Comparison of ENCODE assay signal across 8 cellular contexts in genomic region chr19:44260343-44260681, GRCh38. TPM values are rescaled to one million over a fixed set of nuclear protein-coding genes. Genes with fewer than 3 reads are reported as not detected.
A peak's percentile ranks its signal among the peaks of the same experiment; 100 is the strongest.
DNase-seq lines count a peak whose midpoint lies in the region; ATAC-seq and TF ChIP-seq lines count a peak whose summit lies in the region.

No MANE protein-coding gene starts in this region.

- H3K27me3 Mint-ChIP-seq in naive B cell: no peaks in the 10 kb centered on the region

- H3K79me2 ChIP-seq in KMS-11 (ENCODE audit: insufficient read depth, low read depth): no peaks in the 10 kb centered on the region

- DNase-seq in effector memory CD4-positive, alpha-beta T cell: no peak
- DNase-seq in naive B cell (no peak), HuH-7 (ENCODE audit: low spot score) (no peak), MG63 (no peak)

- H3K9me3 ChIP-seq in BLaER1: peaks cover 28% of the 10 kb centered on the region
- H3K9me3 ChIP-seq in effector memory CD4-positive, alpha-beta T cell (ENCODE audit: control insufficient read depth, low read length): peaks cover 19% of the 10 kb centered on the region
- H3K9me3 ChIP-seq in MG63: peaks cover 23% of the 10 kb centered on the region

- peaks cover 6% of the 10 kb centered on the region; the same call in 1 of the 2 replicates for H3K36me3 ChIP-seq in BLaER1
- H3K36me3 ChIP-seq in KMS-11 (ENCODE audit: insufficient read depth): no peaks in the 10 kb centered on the region
- no peaks in the 10 kb centered on the region for H3K36me3 ChIP-seq in effector memory CD4-positive, alpha-beta T cell (ENCODE audit: control insufficient read depth, insufficient read depth, low read length)
- H3K36me3 ChIP-seq in MG63: no peaks in the 10 kb centered on the region

- no peaks in the 10 kb centered on the region for H3K27me3 ChIP-seq in BLaER1
- no peaks in the 10 kb centered on the region for H3K27me3 ChIP-seq in KMS-11 (ENCODE audit: insufficient read depth, low read depth)
- no peaks in the 10 kb centered on the region for H3K27me3 ChIP-seq in effector memory CD4-positive, alpha-beta T cell (replicated peaks; ENCODE audit: control insufficient read depth, insufficient read depth, low read length, poor library complexity, severe bottlenecking)
- no peaks in the 10 kb centered on the region; the same call in 1 of the 2 replicates for H3K27me3 ChIP-seq in MG63

- H4K20me1 ChIP-seq in BLaER1: no peaks in the 10 kb centered on the region
- no peaks in the 10 kb centered on the region for H4K20me1 ChIP-seq in KMS-11 (ENCODE audit: insufficient read depth)

- H3K4me1 Mint-ChIP-seq in naive B cell: peaks cover 10 to 17% (median 14%) of the 10 kb centered on the region in 3 donors

- H3K4me2 ChIP-seq in BLaER1 (peak overlapping the region; percentile 77), KMS-11 (peak overlapping the region; percentile 9; the same call in 1 of the 2 replicates)

- peaks cover 11% of the 10 kb centered on the region for H3K4me1 ChIP-seq in BLaER1
- H3K4me1 ChIP-seq in KMS-11 (ENCODE audit: low read depth, poor library complexity, severe bottlenecking): no peaks in the 10 kb centered on the region
- H3K4me1 ChIP-seq in effector memory CD4-positive, alpha-beta T cell (ENCODE audit: control insufficient read depth, insufficient read depth, low read length, poor library complexity, severe bottlenecking): no peaks in the 10 kb centered on the region

- peak overlapping the region; percentile 76 to 91 (median 88) for H3K4me3 Mint-ChIP-seq in naive B cell

- H3K27ac Mint-ChIP-seq in naive B cell: peak overlapping the region in 4 of 6 donors; percentile 32 to 88 (median 66)

- peak overlapping the region; percentile 52 for H3K9ac ChIP-seq in BLaER1
- peak overlapping the region; percentile 3; the same call in 1 of the 2 replicates for H3K9ac ChIP-seq in KMS-11

- peak overlapping the region; percentile 59 for H3K4me3 ChIP-seq in BLaER1
- no peak overlapping the region for H3K4me3 ChIP-seq in KMS-11 (IDR thresholded peaks at IDR 0.05; ENCODE audit: insufficient read depth, low read depth, low read length)
- peak overlapping the region; percentile 44 for H3K4me3 ChIP-seq in effector memory CD4-positive, alpha-beta T cell (ENCODE audit: insufficient read depth, low read depth, low read length, poor library complexity, severe bottlenecking)
- H3K4me3 ChIP-seq in MG63: no peak overlapping the region

- peak overlapping the region; percentile 35; the same call in 1 of the 2 replicates for H2AFZ ChIP-seq in KMS-11 (ENCODE audit: low read depth)

- H3K27ac ChIP-seq in BLaER1: peak overlapping the region; percentile 68
- H3K27ac ChIP-seq in KMS-11: peak overlapping the region; percentile 31; the same call in 1 of the 2 replicates
- H3K27ac ChIP-seq in effector memory CD4-positive, alpha-beta T cell (ENCODE audit: insufficient read depth, low read length, poor library complexity, severe bottlenecking): no peak overlapping the region

- peaks cover 13 to 50% of the 10 kb centered on the region in 2 donors for H3K36me3 Mint-ChIP-seq in naive B cell

- H3K9me3 Mint-ChIP-seq in naive B cell: peaks cover 11 to 55% (median 42%) of the 10 kb centered on the region in 7 donors

- no peak for TF ChIP-seq CTCF in KMS-11 (conservative IDR thresholded peaks at IDR 0.05; ENCODE audit: low read depth, low read length)

- ATAC-seq in naive B cell (ENCODE audit: low read depth in 2 of 2): no peak
- ATAC-seq in HG03280 (IDR thresholded peaks at IDR 0.05; ENCODE audit: unreplicated experiment): no peak
- no peak for ATAC-seq in HG02610 (IDR thresholded peaks at IDR 0.05; ENCODE audit: unreplicated experiment)

RNA-seq across cellular contexts. Expression of gene ZNF233, which starts 0.6 kb away (rescaled TPM):
- 1 to 10 TPM in 4 of 6 donors, under 1 TPM in 1, not detected in 1; 0.92 to 2.9 (median 2.7) TPM for polyA plus RNA-seq in naive B cell (ENCODE audit: low read depth in 6 of 6)
- total RNA-seq in MG63 (2014; rRNA removed; shearing (Covaris generic); ENCODE audit: low replicate concordance): 0.43 TPM in 1 of 2 replicates, not detected in the other

RNA-seq across cellular contexts. Expression of gene ZNF235, which starts 44.5 kb away (rescaled TPM):
- polyA plus RNA-seq in naive B cell (ENCODE audit: low read depth in 6 of 6): 1 to 10 TPM in 5 of 6 donors, not detected in 1; 2.5 to 7.3 (median 4.3) TPM
- 0.95 and 2.3 TPM in 2 replicates for total RNA-seq in MG63 (2014; rRNA removed; shearing (Covaris generic); ENCODE audit: low replicate concordance)

RNA-seq across cellular contexts. Expression of gene ZNF227, which starts 48.0 kb away (rescaled TPM):
- polyA plus RNA-seq in naive B cell (ENCODE audit: low read depth in 6 of 6): 10 to 100 TPM; 13.7 to 27.9 (median 16.2) TPM
- 6.5 and 7.3 TPM in 2 replicates for total RNA-seq in MG63 (2014; rRNA removed; shearing (Covaris generic); ENCODE audit: low replicate concordance)

Comparison
In these comparisons a context has a peak if more than half of its experiments do, and no peak if none do; other contexts are left out.
1. H3K4me3 ChIP-seq: peak in BLaER1 (single experiment) and effector memory CD4-positive, alpha-beta T cell (single experiment); none in KMS-11 (single experiment) and MG63 (single experiment).